In genomic region chr19:13012690-13013608, GRCh38 we compare ENCODE assay signal across 8 cellular contexts. TPM values are rescaled to one million over a fixed set of nuclear protein-coding genes. Genes with fewer than 3 reads are reported as not detected.
DNase-seq lines count a peak whose midpoint lies in the region; ATAC-seq lines count a peak whose summit lies in the region.

No MANE protein-coding gene starts in this region.

- H3K4me3 ChIP-seq in HUES6 (ENCODE audit: low read depth, low read length): peak overlapping the region; percentile 35
- H3K4me3 ChIP-seq in right cardiac atrium (ENCODE audit: low read length): peak overlapping the region; percentile 43
- H3K4me3 ChIP-seq in skeletal muscle tissue (ENCODE audit: low read length in 3 of 3): peak overlapping the region; percentile 73 to 76 (median 73)

- no peak overlapping the region for H3K9ac ChIP-seq in HUES6 (ENCODE audit: low read length)
- H3K9ac ChIP-seq in skeletal muscle tissue (ENCODE audit: low read depth in 1 of 3, low read length in 3 of 3): peak overlapping the region; percentile 87 to 96 (median 95)

- H3K4me1 ChIP-seq in HUES6 (ENCODE audit: control insufficient read depth, insufficient read depth, low read length) (peaks cover 58% of the 10 kb centered on the region), right cardiac atrium (ENCODE audit: control insufficient read depth, insufficient read depth, low read length) (peaks cover 17% of the 10 kb centered on the region), skeletal muscle tissue (ENCODE audit: control insufficient read depth in 3 of 3, insufficient read depth in 3 of 3, low read length in 3 of 3) (peaks cover 76 to 84% (median 77%) of the 10 kb centered on the region in 3 donors)

- H3K27me3 ChIP-seq in HUES6 (ENCODE audit: control insufficient read depth, insufficient read depth, low read length): peaks cover 100% of the 10 kb centered on the region
- H3K27me3 ChIP-seq in right cardiac atrium (ENCODE audit: control insufficient read depth, insufficient read depth): no peaks in the 10 kb centered on the region
- H3K27me3 ChIP-seq in skeletal muscle tissue (ENCODE audit: control insufficient read depth in 3 of 3, insufficient read depth in 3 of 3, low read length in 3 of 3): no peaks in the 10 kb centered on the region

- intact Hi-C loops in right cardiac atrium (cut with DNase I): no loop called here

- H3K27me3 Mint-ChIP-seq in activated naive CD8-positive, alpha-beta T cell treated with anti-CD3 and anti-CD28 coated beads for 36 hours: peaks cover 78% of the 10 kb centered on the region

- H3K36me3 ChIP-seq in HUES6 (ENCODE audit: control insufficient read depth, insufficient read depth, low read length) (no peaks in the 10 kb centered on the region), skeletal muscle tissue (ENCODE audit: control insufficient read depth in 3 of 3, insufficient read depth in 3 of 3, low read length in 3 of 3) (peaks cover 4 to 6% (median 5%) of the 10 kb centered on the region in 3 donors)

- no peak overlapping the region for H3K27ac ChIP-seq in HUES6 (ENCODE audit: low read depth, low read length)
- peak overlapping the region; percentile 66 for H3K27ac ChIP-seq in right cardiac atrium (ENCODE audit: low read length)
- peak overlapping the region; percentile 100 for H3K27ac ChIP-seq in skeletal muscle tissue (ENCODE audit: low read depth, low read length)

- H3K9me3 Mint-ChIP-seq in activated naive CD8-positive, alpha-beta T cell treated with anti-CD3 and anti-CD28 coated beads for 36 hours: peaks cover 1% of the 10 kb centered on the region

- H3K4me3 Mint-ChIP-seq in activated naive CD8-positive, alpha-beta T cell treated with anti-CD3 and anti-CD28 coated beads for 36 hours: peak overlapping the region; percentile 81

- DNase-seq in AG20443 (ENCODE audit: low spot score) (peak; percentile 77), right cardiac atrium (peak; percentile 71 to 82 (median 78)), NCI-H524 treated with DMSO at 0.1 percent for 48 hours (lab: John Stamatoyannopoulos, UW) (no peak)
- DNase-seq in activated naive CD8-positive, alpha-beta T cell treated with anti-CD3 and anti-CD28 coated beads for 36 hours: peak; percentile 60

- peak overlapping the region; percentile 94 for H3K27ac Mint-ChIP-seq in activated naive CD8-positive, alpha-beta T cell treated with anti-CD3 and anti-CD28 coated beads for 36 hours

- H3K36me3 Mint-ChIP-seq in activated naive CD8-positive, alpha-beta T cell treated with anti-CD3 and anti-CD28 coated beads for 36 hours: peaks cover 2% of the 10 kb centered on the region

- H3K4me1 Mint-ChIP-seq in activated naive CD8-positive, alpha-beta T cell treated with anti-CD3 and anti-CD28 coated beads for 36 hours: peaks cover 29% of the 10 kb centered on the region

- H3K9me3 ChIP-seq in HUES6 (ENCODE audit: control insufficient read depth, insufficient read depth, low read depth, low read length): no peaks in the 10 kb centered on the region
- H3K9me3 ChIP-seq in right cardiac atrium (ENCODE audit: control insufficient read depth, low read length): no peaks in the 10 kb centered on the region
- H3K9me3 ChIP-seq in skeletal muscle tissue (ENCODE audit: control insufficient read depth in 3 of 3, low read length in 3 of 3): no peaks in the 10 kb centered on the region

- WGBS in right cardiac atrium: 19% methylated on average over 52 of the region's 52 CpGs

- peak; percentile 32 to 45 for ATAC-seq in right cardiac atrium
- no peak for ATAC-seq in GM18502 (IDR thresholded peaks at IDR 0.05; ENCODE audit: poor library complexity, unreplicated experiment)
- no peak for ATAC-seq in HG02642 (IDR thresholded peaks at IDR 0.05; ENCODE audit: poor library complexity, unreplicated experiment)

RNA-seq across cellular contexts. Expression of gene NFIX, which starts 17.7 kb away (rescaled TPM):
- 1 to 10 TPM; 6.3 to 8.7 TPM for total RNA-seq in activated naive CD8-positive, alpha-beta T cell treated with anti-CD3 and anti-CD28 coated beads for 36 hours
- total RNA-seq in right cardiac atrium (100 to 1,000 TPM; 123 to 168 (median 156) TPM), skeletal muscle tissue (49.1 TPM)
- 67.4 TPM for polyA plus RNA-seq in right cardiac atrium

RNA-seq across cellular contexts. Expression of gene DAND5, which starts 43.6 kb away (rescaled TPM):
- not detected for total RNA-seq in activated naive CD8-positive, alpha-beta T cell treated with anti-CD3 and anti-CD28 coated beads for 36 hours
- total RNA-seq in right cardiac atrium (10 to 100 TPM in 2 of 4 donors, 1 to 10 TPM in 2; 5.0 to 13.8 (median 11.1) TPM), skeletal muscle tissue (not detected)
- polyA plus RNA-seq in right cardiac atrium: 7.0 TPM

RNA-seq across cellular contexts. Expression of gene GADD45GIP1, which starts 55.9 kb away (rescaled TPM):
- 10 to 100 TPM; 37.1 to 37.8 TPM for total RNA-seq in activated naive CD8-positive, alpha-beta T cell treated with anti-CD3 and anti-CD28 coated beads for 36 hours
- total RNA-seq in right cardiac atrium: 10 to 100 TPM; 24.3 to 33.2 (median 29.1) TPM
- polyA plus RNA-seq in right cardiac atrium: 64.5 TPM
- total RNA-seq in skeletal muscle tissue: 21.4 TPM

Comparison
In these comparisons a context has a peak if more than half of its experiments do, and no peak if none do; other contexts are left out.
1. ATAC-seq: peak in right cardiac atrium (2 of 2); none in GM18502 (single experiment) and HG02642 (single experiment).
2. Peak in every context shown above with its lines, with median percentiles within 50 percentile points of each other: H3K4me3 ChIP-seq.